In genomic region chr10:72048450-72049124, GRCh38 we compare ENCODE assay signal across 8 cellular contexts. TPM values are rescaled to one million over a fixed set of nuclear protein-coding genes. Genes with fewer than 3 reads are reported as not detected.
DNase-seq lines count a peak whose midpoint lies in the region; ATAC-seq and TF ChIP-seq lines count a peak whose summit lies in the region.

No MANE protein-coding gene starts in this region.

- H3K4ac ChIP-seq in neuronal stem cell (ENCODE audit: low read length), result no peak overlapping the region

- no CpG with 5 or more reads among the region's 12 CpGs for WGBS in neuronal stem cell (ENCODE audit: extremely low coverage in 2 of 2, insufficient read length in 2 of 2, insufficient replicate concordance in 1 of 2), 2 donors
- WGBS in stomach, 5 donors, result 26 to 30% (median 29%) methylated on average over 12 of the region's 12 CpGs

- intact Hi-C loops in activated T-helper 2 cell treated with anti-CD3 and anti-CD28 coated beads, Interferon-gamma antibody, Interleukin-2, Interleukin-4, amounts not matched to agents 10 μg/mL and 5 μg/mL and 100 μg/mL, durations not matched to agents 14 hours and 24 hours and 36 hours (cut with micrococcal nuclease), result loop anchor here (1.0 to 5.0 kb wide), 4 partner anchors 92 to 286 kb away; partner anchors contain the start of genes ANAPC16 and ASCC1
- intact Hi-C loops in stomach (cut with DNase I; ENCODE audit: low total_unique reads), result no loop called here

- peak; percentile 99 for TF ChIP-seq CTCF in BJ (IDR thresholded peaks at IDR 0.05; ENCODE audit: insufficient read depth, low read depth, low read length)
- peak in 6 of 7 experiments; percentile 98 to 100 (median 100) for TF ChIP-seq CTCF in stomach (IDR thresholded peaks at IDR 0.05)

- H3K4me1 ChIP-seq in neuronal stem cell (ENCODE audit: control insufficient read depth in 2 of 2, insufficient read depth in 1 of 2, low read depth in 1 of 2, low read length in 2 of 2) (peaks cover 2 to 6% of the 10 kb centered on the region in 2 donors), stomach (peaks cover 9 to 21% (median 16%) of the 10 kb centered on the region in 4 donors)

- peaks cover 9% of the 10 kb centered on the region for H3K9me3 Mint-ChIP-seq in activated T-helper 2 cell treated with anti-CD3 and anti-CD28 coated beads, Interferon-gamma antibody, Interleukin-2, Interleukin-4, amounts not matched to agents 10 μg/mL and 5 μg/mL and 100 μg/mL, durations not matched to agents 14 hours and 24 hours and 36 hours

- H2AFZ ChIP-seq in neuronal stem cell (ENCODE audit: low read length), result no peak overlapping the region

- H3K9me3 ChIP-seq in neuronal stem cell (replicated peaks in 1 of 2; ENCODE audit: control insufficient read depth in 2 of 2, insufficient read depth in 1 of 2, low read depth in 1 of 2, low read length in 2 of 2), result peaks cover 0 to 7% of the 10 kb centered on the region in 2 donors
- H3K9me3 ChIP-seq in stomach, result no peaks in the 10 kb centered on the region

- POLR2A ChIA-PET in BJ (lab: Charles Lee), result interaction anchor here (0.5 to 1.0 kb wide), 2 partner anchors 31 to 175 kb away, joined by 5 to 11 read pairs; no protein-coding TSS in a partner anchor

- H3K23ac ChIP-seq in neuronal stem cell (ENCODE audit: low read depth, low read length, poor library complexity), result no peak overlapping the region

- CTCF ChIA-PET in BJ (lab: Yijun Ruan, JAX), result interaction anchor here (0.6 to 10.6 kb wide), 45 partner anchors 9 to 289 kb away, joined by 3 to 237 read pairs (median 4); partner anchors contain the start of genes ANAPC16, ASCC1, CHST3 and DDIT4

- H3K18ac ChIP-seq in neuronal stem cell (ENCODE audit: low read length), result no peak overlapping the region

- TF ChIP-seq EP300 in stomach (IDR thresholded peaks at IDR 0.05), result no peak

- ATAC-seq in GM21390 (IDR thresholded peaks at IDR 0.05; ENCODE audit: unreplicated experiment), result peak; percentile 46

- H3K4me1 Mint-ChIP-seq in activated T-helper 2 cell treated with anti-CD3 and anti-CD28 coated beads, Interferon-gamma antibody, Interleukin-2, Interleukin-4, amounts not matched to agents 10 μg/mL and 5 μg/mL and 100 μg/mL, durations not matched to agents 14 hours and 24 hours and 36 hours (ENCODE audit: low read depth), result peaks cover 18% of the 10 kb centered on the region

- H3K9ac ChIP-seq in neuronal stem cell (ENCODE audit: low read depth, low read length, poor library complexity), result no peak overlapping the region

- no peak overlapping the region for H3K14ac ChIP-seq in neuronal stem cell (ENCODE audit: low read length)

- DNase-seq in BJ (ENCODE audit: low read depth) (peak; percentile 51), MV-4-11 (lab: John Stamatoyannopoulos, UW) (peak; percentile 89), SHP77 (lab: John Stamatoyannopoulos, UW) (peak; percentile 52 to 67), fibroblast of the conjunctiva (ENCODE audit: low read depth) (peak; percentile 93), neuronal stem cell (ENCODE audit: low spot score) (peak; percentile 92), stomach (peak; percentile 94)
- DNase-seq in activated T-helper 2 cell treated with anti-CD3 and anti-CD28 coated beads, Interferon-gamma antibody, Interleukin-2, Interleukin-4, amounts not matched to agents 10 μg/mL and 5 μg/mL and 100 μg/mL, durations not matched to agents 14 hours and 24 hours and 36 hours (ENCODE audit: low spot score), result peak; percentile 79

- H2BK15ac ChIP-seq in neuronal stem cell (ENCODE audit: low read length), result no peak overlapping the region

- no peak overlapping the region for H2BK5ac ChIP-seq in neuronal stem cell (ENCODE audit: low read length)

- no peaks in the 10 kb centered on the region for H3K79me1 ChIP-seq in neuronal stem cell (ENCODE audit: low read depth, low read length)

- H3K27me3 ChIP-seq in BJ (ENCODE audit: control insufficient read depth, insufficient read depth, low read length) (peaks cover 2% of the 10 kb centered on the region; the same call in 1 of the 2 replicates), neuronal stem cell (ENCODE audit: control insufficient read depth in 3 of 3, insufficient read depth in 3 of 3, low read depth in 1 of 3, low read length in 3 of 3) (no peaks in the 10 kb centered on the region), stomach (no peaks in the 10 kb centered on the region)

- no peak overlapping the region for H4K91ac ChIP-seq in neuronal stem cell (ENCODE audit: low read depth, low read length, poor library complexity)

- no peak overlapping the region for H3K4me3 Mint-ChIP-seq in activated T-helper 2 cell treated with anti-CD3 and anti-CD28 coated beads, Interferon-gamma antibody, Interleukin-2, Interleukin-4, amounts not matched to agents 10 μg/mL and 5 μg/mL and 100 μg/mL, durations not matched to agents 14 hours and 24 hours and 36 hours (ENCODE audit: low read depth)

- H2BK120ac ChIP-seq in neuronal stem cell (ENCODE audit: low read depth, low read length), result no peak overlapping the region

- no peak overlapping the region for H2AK5ac ChIP-seq in neuronal stem cell (ENCODE audit: low read depth, low read length)

- no peaks in the 10 kb centered on the region for H3K27me3 Mint-ChIP-seq in activated T-helper 2 cell treated with anti-CD3 and anti-CD28 coated beads, Interferon-gamma antibody, Interleukin-2, Interleukin-4, amounts not matched to agents 10 μg/mL and 5 μg/mL and 100 μg/mL, durations not matched to agents 14 hours and 24 hours and 36 hours (ENCODE audit: low read depth)

- H3K27ac Mint-ChIP-seq in activated T-helper 2 cell treated with anti-CD3 and anti-CD28 coated beads, Interferon-gamma antibody, Interleukin-2, Interleukin-4, amounts not matched to agents 10 μg/mL and 5 μg/mL and 100 μg/mL, durations not matched to agents 14 hours and 24 hours and 36 hours, result peak overlapping the region; percentile 7

- H3K4me2 ChIP-seq in neuronal stem cell (ENCODE audit: insufficient read depth, low read length, poor library complexity, severe bottlenecking), result no peak overlapping the region

- H2BK12ac ChIP-seq in neuronal stem cell (ENCODE audit: low read length), result no peak overlapping the region

- H3K4me3 ChIP-seq in BJ (ENCODE audit: low read depth, low read length), result no peak overlapping the region
- no peak overlapping the region for H3K4me3 ChIP-seq in neuronal stem cell (ENCODE audit: low read length in 2 of 2)
- no peak overlapping the region for H3K4me3 ChIP-seq in stomach

- no peaks in the 10 kb centered on the region for H3K36me3 Mint-ChIP-seq in activated T-helper 2 cell treated with anti-CD3 and anti-CD28 coated beads, Interferon-gamma antibody, Interleukin-2, Interleukin-4, amounts not matched to agents 10 μg/mL and 5 μg/mL and 100 μg/mL, durations not matched to agents 14 hours and 24 hours and 36 hours (ENCODE audit: low read depth)

- no peak overlapping the region for H3K27ac ChIP-seq in neuronal stem cell (replicated peaks; ENCODE audit: low read length)
- H3K27ac ChIP-seq in stomach, result no peak overlapping the region

- TF ChIP-seq POLR2A in stomach (IDR thresholded peaks at IDR 0.05), result no peak

- H3K36me3 ChIP-seq in BJ (ENCODE audit: control insufficient read depth, insufficient read depth, low read length), result no peaks in the 10 kb centered on the region
- H3K36me3 ChIP-seq in neuronal stem cell (replicated peaks in 1 of 2; ENCODE audit: control insufficient read depth in 2 of 2, insufficient read depth in 2 of 2, low read length in 2 of 2), result no peaks in the 10 kb centered on the region
- no peaks in the 10 kb centered on the region for H3K36me3 ChIP-seq in stomach

- H4K8ac ChIP-seq in neuronal stem cell (ENCODE audit: low read depth, low read length), result no peak overlapping the region

RNA-seq across cellular contexts. Expression of gene SPOCK2, which starts 39.8 kb away (rescaled TPM):
- polyA plus RNA-seq in BJ (2011; rRNA removed) (0.04 and 0.06 TPM in 2 replicates), stomach (1 to 10 TPM; 1.1 to 2.7 (median 1.8) TPM)
- polyA minus RNA-seq in BJ (2011; rRNA and poly(A)+ RNA removed), result 0.09 and 0.21 TPM in 2 replicates
- 135 and 137 TPM in 2 replicates for total RNA-seq in activated T-helper 2 cell treated with anti-CD3 and anti-CD28 coated beads, Interferon-gamma antibody, Interleukin-2, Interleukin-4, amounts not matched to agents 10 μg/mL and 5 μg/mL and 100 μg/mL, durations not matched to agents 14 hours and 24 hours and 36 hours
- polyA plus RNA-seq in neuronal stem cell (2013, experiment 1 of 2), result 1.0 TPM
- 1.0 TPM for polyA plus RNA-seq in neuronal stem cell (2013, experiment 2 of 2)
- total RNA-seq in stomach, result 10 to 100 TPM in 3 of 5 donors, 1 to 10 TPM in 2; 1.2 to 31.7 (median 17.4) TPM
